8 cellular contexts compared by ENCODE assay signal in the genomic region with DNA sequence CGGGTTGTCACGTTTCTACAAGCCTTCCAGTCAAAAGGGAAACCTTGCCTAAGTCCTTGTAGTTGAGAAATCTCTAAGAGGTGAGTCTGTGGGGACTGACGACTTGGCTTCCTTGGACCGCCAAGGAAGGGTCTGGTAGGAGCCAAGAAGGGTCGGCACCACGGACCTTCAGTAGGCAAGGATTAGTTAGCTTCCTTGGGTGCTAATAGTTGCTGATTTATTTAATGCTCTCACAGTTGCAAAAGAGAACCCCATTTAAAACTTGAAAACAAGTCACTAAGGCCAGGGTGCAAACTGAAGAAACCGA. TPM values are rescaled to one million over a fixed set of nuclear protein-coding genes. Genes with fewer than 3 reads are reported as not detected.
DNase-seq lines count a peak whose midpoint lies in the region; ATAC-seq, FAIRE-seq and TF ChIP-seq lines count a peak whose summit lies in the region.

No MANE protein-coding gene starts in this region.

- peak overlapping the region; percentile 97 for H2AFZ ChIP-seq in GM12878 (ENCODE audit: control insufficient read depth, low read depth, low read length)

- DNase-seq in activated T-cell treated with anti-CD3 and anti-CD28 coated beads, Interleukin-2, amount 50 U/mL, for 24 hours = no peak
- no peak for DNase-seq in activated T-cell treated with anti-CD3 and anti-CD28 coated beads for 4 hours
- no peak for DNase-seq in GM12878 (ENCODE audit: low read depth, low spot score)
- DNase-seq in hippocampal formation (lab: John Stamatoyannopoulos, UW) = no peak
- DNase-seq in NCI-H2029 (lab: John Stamatoyannopoulos, UW) = no peak
- no peak for DNase-seq in COLO668 (lab: John Stamatoyannopoulos, UW; ENCODE audit: unreplicated experiment)

- RAD21 ChIA-PET in GM12878 (lab: Charles Lee; ENCODE audit: unreplicated experiment) = no interaction called here

- no peaks in the 10 kb centered on the region for H3K9me3 ChIP-seq in GM12878 (replicated peaks; ENCODE audit: control insufficient read depth, insufficient read depth, low read length)
- no peaks in the 10 kb centered on the region for H3K9me3 ChIP-seq in mucosa of rectum (ENCODE audit: control insufficient read depth in 2 of 2, low read length in 2 of 2)

- H3K4me1 ChIP-seq in GM12878 (ENCODE audit: control insufficient read depth, insufficient read depth, low read length) = peaks cover 11% of the 10 kb centered on the region
- peaks cover 13 to 19% of the 10 kb centered on the region in 2 donors for H3K4me1 ChIP-seq in mucosa of rectum (ENCODE audit: control insufficient read depth in 2 of 2, insufficient read depth in 2 of 2, low read length in 2 of 2)

- intact Hi-C loops in GM12878 (cut with micrococcal nuclease; ENCODE audit: unreplicated experiment) = no loop called here

- SMC1A ChIA-PET in GM12878 (lab: Charles Lee; ENCODE audit: uncharacterized antibody, unreplicated experiment) = no interaction called here

- H3K36me3 Mint-ChIP-seq in activated T-cell treated with anti-CD3 and anti-CD28 coated beads, Interleukin-2, amount 50 U/mL, for 24 hours (ENCODE audit: low read depth) = peaks cover 57% of the 10 kb centered on the region

- WGBS in GM12878 (ENCODE audit: insufficient coverage, insufficient replicate concordance, low lambda C conversion rate, missing lambda C conversion rate) = 0% methylated on average over 7 of the region's 7 CpGs

- POLR2A ChIA-PET in GM12878 (lab: Charles Lee) = no interaction called here

- TF ChIP-seq CTCF in GM12878 (IDR thresholded peaks at IDR 0.05 in 2 of 3, conservative IDR thresholded peaks at IDR 0.05 in 1 of 3; ENCODE audit: control insufficient read depth in 2 of 3, extremely low read depth in 1 of 3, insufficient read depth in 1 of 3, low read depth in 3 of 3, low read length in 3 of 3) = no peak

- FAIRE-seq in GM12878 (lab: Jason Lieb, UNC) = no peak

- no peaks in the 10 kb centered on the region for H3K9me3 Mint-ChIP-seq in activated T-cell treated with anti-CD3 and anti-CD28 coated beads, Interleukin-2, amount 50 U/mL, for 24 hours

- peaks cover 23% of the 10 kb centered on the region for H3K79me2 ChIP-seq in GM12878 (ENCODE audit: control insufficient read depth, insufficient read depth, low read length)

- peak overlapping the region; percentile 72 for H3K27ac ChIP-seq in GM12878 (ENCODE audit: control insufficient read depth, insufficient read depth)
- peak overlapping the region; percentile 94 to 97 for H3K27ac ChIP-seq in mucosa of rectum (ENCODE audit: low read depth in 2 of 2, low read length in 2 of 2)

- peaks cover 39% of the 10 kb centered on the region for H3K4me1 Mint-ChIP-seq in activated T-cell treated with anti-CD3 and anti-CD28 coated beads, Interleukin-2, amount 50 U/mL, for 24 hours (ENCODE audit: low read depth)

- ATAC-seq in HG03175 (IDR thresholded peaks at IDR 0.05; ENCODE audit: unreplicated experiment) = peak; percentile 22
- peak; percentile 42 for ATAC-seq in GM12878

- H3K4me3 Mint-ChIP-seq in activated T-cell treated with anti-CD3 and anti-CD28 coated beads, Interleukin-2, amount 50 U/mL, for 24 hours = peak overlapping the region; percentile 92

- no peaks in the 10 kb centered on the region for H4K20me1 ChIP-seq in GM12878 (ENCODE audit: control insufficient read depth, insufficient read depth)

- peak overlapping the region; percentile 95 for H3K4me2 ChIP-seq in GM12878 (ENCODE audit: control insufficient read depth, insufficient read depth)

- H3K4me3 ChIP-seq in GM12878 (peak overlapping the region; percentile 87), mucosa of rectum (ENCODE audit: low read length in 2 of 2) (peak overlapping the region; percentile 89)

- H3K27me3 Mint-ChIP-seq in activated T-cell treated with anti-CD3 and anti-CD28 coated beads, Interleukin-2, amount 50 U/mL, for 24 hours = no peaks in the 10 kb centered on the region

- H3K27ac Mint-ChIP-seq in activated T-cell treated with anti-CD3 and anti-CD28 coated beads, Interleukin-2, amount 50 U/mL, for 24 hours = peak overlapping the region; percentile 99

- no peaks in the 10 kb centered on the region for H3K27me3 ChIP-seq in GM12878 (replicated peaks in 1 of 2; ENCODE audit: control insufficient read depth in 2 of 2, insufficient read depth in 2 of 2, low read length in 1 of 2)
- no peaks in the 10 kb centered on the region for H3K27me3 ChIP-seq in mucosa of rectum (ENCODE audit: control insufficient read depth in 2 of 2, insufficient read depth in 2 of 2, low read length in 2 of 2)

- BruUV-seq in GM12878 (replicated peaks; lab: Mats Ljungman, UMichigan) = TSS peak; percentile 91

- no peak for TF ChIP-seq POLR2A in GM12878 (IDR thresholded peaks at IDR 0.05; ENCODE audit: low read depth, low read length)

- in situ Hi-C loops in GM12878 (cut with MboI) = no loop called here

- peak overlapping the region; percentile 81 for H3K9ac ChIP-seq in GM12878 (ENCODE audit: control insufficient read depth, insufficient read depth, low read length)
- H3K9ac ChIP-seq in mucosa of rectum (ENCODE audit: low read depth in 1 of 2, low read length in 2 of 2) = peak overlapping the region; percentile 71 to 73

- H3K36me3 ChIP-seq in GM12878 (ENCODE audit: control insufficient read depth in 2 of 2, insufficient read depth in 2 of 2, low read length in 1 of 2) (peaks cover 0 to 11% of the 10 kb centered on the region in 2 experiments; a peak in 2 of 4 replicates), mucosa of rectum (ENCODE audit: control insufficient read depth in 2 of 2, insufficient read depth in 2 of 2, low read length in 2 of 2) (peaks cover 2 to 3% of the 10 kb centered on the region in 2 donors)

- CTCF ChIA-PET in GM12878 (lab: Yijun Ruan, JAX) = interaction anchor here (1.2 to 1.7 kb wide), 2 partner anchors 41 to 105 kb away, joined by 3 to 7 read pairs; no protein-coding TSS in a partner anchor

- 0 out of 4 replicates have a peak, but pooled peaks of 1 of the 2 experiments have one; percentile 45 for TF ChIP-seq EP300 in GM12878 (IDR thresholded peaks at IDR 0.05; ENCODE audit: borderline replicate concordance in 1 of 2, control insufficient read depth in 1 of 2, low read depth in 2 of 2, low read length in 2 of 2)

- TF ChIP-seq RAD21 in GM12878 (IDR thresholded peaks at IDR 0.05; ENCODE audit: insufficient read depth, low read depth, low read length) = no peak

RNA-seq across cellular contexts. Expression of a gene that starts 0.4 kb away (rescaled TPM):
- total RNA-seq in GM12878 (2013; cell fraction: nucleolus; rRNA removed) = 10.5 and 12.6 TPM in 2 replicates
- total RNA-seq in GM12878 (2014; rRNA removed) (11.3 and 14.1 TPM in 2 replicates), GM12878 (2014; rRNA removed; fragmentation: Illumina TruSeq; extraction: Trizol) (14.1 and 17.2 TPM in 2 replicates), GM12878 (2021) (14.8 TPM in 2 replicates)
- 4.7 TPM for polyA plus RNA-seq in GM12878 (2011; ENCODE audit: low read depth)
- polyA plus RNA-seq in GM12878 (2011; rRNA removed) (14.0 and 15.0 TPM in 2 replicates), GM12878 (2014; fragmentation: Illumina TruSeq; extraction: Trizol) (16.4 and 18.8 TPM in 2 replicates), GM12878 (2014; fragmentation: Nextera tagmentation; extraction: Ambion mirVana) (1 to 10 TPM; 2.1 to 2.4 TPM), GM12878 (2014; rRNA removed) (10.9 and 11.0 TPM in 2 replicates), GM12878 (2016; fragmentation: Nextera tagmentation; extraction: Ambion mirVana) (10 to 100 TPM; 15.3 to 16.6 TPM)
- polyA plus RNA-seq in GM12878 (2011; cell fraction: cytosol; rRNA removed) = 10.6 and 12.0 TPM in 2 replicates
- 10.1 and 12.3 TPM in 2 replicates for polyA plus RNA-seq in GM12878 (2011; cell fraction: nucleus; rRNA removed)
- polyA plus RNA-seq in GM12878 (2012) = 4.1 and 5.7 TPM in 2 replicates
- 27.2 and 33.0 TPM in 2 replicates for polyA minus RNA-seq in GM12878 (2011; rRNA and poly(A)+ RNA removed)
- polyA minus RNA-seq in GM12878 (2011; cell fraction: cytosol; rRNA and poly(A)+ RNA removed) = 6.8 and 7.7 TPM in 2 replicates
- 15.8 and 17.8 TPM in 2 replicates for polyA minus RNA-seq in GM12878 (2011; cell fraction: nucleus; rRNA and poly(A)+ RNA removed)

RNA-seq across cellular contexts. Expression of a gene that starts 28.7 kb away (rescaled TPM):
- total RNA-seq in GM12878 (2013; cell fraction: nucleolus; rRNA removed) = not detected in 2 replicates
- total RNA-seq in GM12878 (2014; rRNA removed) = not detected in 2 replicates
- total RNA-seq in GM12878 (2014; rRNA removed; fragmentation: Illumina TruSeq; extraction: Trizol) = not detected in 2 replicates
- not detected in 2 replicates for total RNA-seq in GM12878 (2021)
- polyA plus RNA-seq in GM12878 (2011; ENCODE audit: low read depth) = not detected
- not detected in 2 replicates for polyA plus RNA-seq in GM12878 (2011; rRNA removed)
- polyA plus RNA-seq in GM12878 (2011; cell fraction: cytosol; rRNA removed) = not detected in 2 replicates
- not detected in 2 replicates for polyA plus RNA-seq in GM12878 (2011; cell fraction: nucleus; rRNA removed)
- not detected in 2 replicates for polyA plus RNA-seq in GM12878 (2012)
- not detected in 2 replicates for polyA plus RNA-seq in GM12878 (2014; fragmentation: Illumina TruSeq; extraction: Trizol)
- not detected for polyA plus RNA-seq in GM12878 (2014; fragmentation: Nextera tagmentation; extraction: Ambion mirVana)
- not detected in 2 replicates for polyA plus RNA-seq in GM12878 (2014; rRNA removed)
- polyA plus RNA-seq in GM12878 (2016; fragmentation: Nextera tagmentation; extraction: Ambion mirVana) = not detected
- polyA minus RNA-seq in GM12878 (2011; rRNA and poly(A)+ RNA removed) = not detected in 2 replicates
- polyA minus RNA-seq in GM12878 (2011; cell fraction: cytosol; rRNA and poly(A)+ RNA removed) = not detected in 2 replicates
- not detected in 2 replicates for polyA minus RNA-seq in GM12878 (2011; cell fraction: nucleus; rRNA and poly(A)+ RNA removed)

RNA-seq across cellular contexts. Expression of a gene that starts 40.1 kb away (rescaled TPM):
- 39.9 and 41.7 TPM in 2 replicates for total RNA-seq in GM12878 (2013; cell fraction: nucleolus; rRNA removed)
- 22.4 and 24.8 TPM in 2 replicates for total RNA-seq in GM12878 (2014; rRNA removed)
- 17.9 TPM in 2 replicates for total RNA-seq in GM12878 (2014; rRNA removed; fragmentation: Illumina TruSeq; extraction: Trizol)
- 26.0 and 26.9 TPM in 2 replicates for total RNA-seq in GM12878 (2021)
- polyA plus RNA-seq in GM12878 (2011; ENCODE audit: low read depth) = 6.0 TPM
- 13.6 and 13.7 TPM in 2 replicates for polyA plus RNA-seq in GM12878 (2011; rRNA removed)
- polyA plus RNA-seq in GM12878 (2011; cell fraction: cytosol; rRNA removed) = 10.4 and 11.0 TPM in 2 replicates
- 14.7 and 21.3 TPM in 2 replicates for polyA plus RNA-seq in GM12878 (2011; cell fraction: nucleus; rRNA removed)
- polyA plus RNA-seq in GM12878 (2012) = 10.5 and 10.9 TPM in 2 replicates
- polyA plus RNA-seq in GM12878 (2014; fragmentation: Illumina TruSeq; extraction: Trizol) = 15.6 and 17.0 TPM in 2 replicates
- polyA plus RNA-seq in GM12878 (2014; fragmentation: Nextera tagmentation; extraction: Ambion mirVana) = 1 to 10 TPM; 1.7 to 2.3 TPM
- polyA plus RNA-seq in GM12878 (2014; rRNA removed) = 18.1 and 19.4 TPM in 2 replicates
- polyA plus RNA-seq in GM12878 (2016; fragmentation: Nextera tagmentation; extraction: Ambion mirVana) = 10 to 100 TPM; 10.1 to 12.3 TPM
- 14.8 and 18.2 TPM in 2 replicates for polyA minus RNA-seq in GM12878 (2011; rRNA and poly(A)+ RNA removed)
- polyA minus RNA-seq in GM12878 (2011; cell fraction: cytosol; rRNA and poly(A)+ RNA removed) = 8.2 and 9.7 TPM in 2 replicates
- 13.3 and 18.7 TPM in 2 replicates for polyA minus RNA-seq in GM12878 (2011; cell fraction: nucleus; rRNA and poly(A)+ RNA removed)

RNA-seq across cellular contexts. Expression of a gene that starts 40.2 kb away (rescaled TPM):
- total RNA-seq in GM12878 (2013; cell fraction: nucleolus; rRNA removed) = 75.7 and 85.5 TPM in 2 replicates
- total RNA-seq in GM12878 (2014; rRNA removed) (22.9 and 28.9 TPM in 2 replicates), GM12878 (2014; rRNA removed; fragmentation: Illumina TruSeq; extraction: Trizol) (15.0 and 17.8 TPM in 2 replicates), GM12878 (2021) (26.1 and 27.3 TPM in 2 replicates)
- polyA plus RNA-seq in GM12878 (2011; ENCODE audit: low read depth) = 9.5 TPM
- polyA plus RNA-seq in GM12878 (2011; rRNA removed) (27.2 and 27.5 TPM in 2 replicates), GM12878 (2014; fragmentation: Illumina TruSeq; extraction: Trizol) (22.3 and 24.7 TPM in 2 replicates), GM12878 (2014; fragmentation: Nextera tagmentation; extraction: Ambion mirVana) (1 to 10 TPM; 6.3 to 8.0 TPM), GM12878 (2014; rRNA removed) (18.3 and 21.2 TPM in 2 replicates), GM12878 (2016; fragmentation: Nextera tagmentation; extraction: Ambion mirVana) (10 to 100 TPM; 34.7 to 39.1 TPM)
- polyA plus RNA-seq in GM12878 (2011; cell fraction: cytosol; rRNA removed) = 22.2 and 22.9 TPM in 2 replicates
- 27.2 and 33.6 TPM in 2 replicates for polyA plus RNA-seq in GM12878 (2011; cell fraction: nucleus; rRNA removed)
- polyA plus RNA-seq in GM12878 (2012) = 10.2 and 11.6 TPM in 2 replicates
- 37.2 and 38.1 TPM in 2 replicates for polyA minus RNA-seq in GM12878 (2011; rRNA and poly(A)+ RNA removed)
- polyA minus RNA-seq in GM12878 (2011; cell fraction: cytosol; rRNA and poly(A)+ RNA removed) = 17.0 and 21.8 TPM in 2 replicates
- 29.6 and 49.8 TPM in 2 replicates for polyA minus RNA-seq in GM12878 (2011; cell fraction: nucleus; rRNA and poly(A)+ RNA removed)
